ENCODE assay signal across 15 cellular contexts in the genomic region with DNA sequence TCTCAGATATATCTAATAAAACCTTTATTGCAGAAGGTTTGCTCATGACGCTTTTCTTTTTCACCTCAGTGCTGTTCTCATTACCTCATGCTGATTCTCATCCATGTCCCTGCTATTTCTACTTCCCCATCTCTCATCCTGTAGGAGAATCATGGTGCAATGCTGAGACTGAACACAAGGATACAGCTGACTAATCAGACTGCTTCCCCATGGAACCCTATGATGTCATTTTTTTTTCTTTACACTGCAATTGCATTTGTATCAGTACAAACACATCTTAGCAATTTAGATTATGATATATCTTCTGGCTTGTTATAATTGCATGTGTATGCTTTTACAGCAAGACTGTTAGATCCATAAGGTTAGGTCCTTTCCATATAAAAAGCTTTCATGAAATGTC.
DNase-seq lines count a peak whose midpoint lies in the region; ATAC-seq and TF ChIP-seq lines count a peak whose summit lies in the region.
"Had no signal": no experiment of that assay in that cellular context is flagged by ENCODE, and none has a peak within 500 bp of the region (broad histone marks: within the 10 kb centered on the region; RNA-seq: fewer than 3 reads in every experiment).

No MANE protein-coding gene starts in this region.

- H3K27ac ChIP-seq in DND-41 (ENCODE audit: low read length) (no peak overlapping the region), neural cell (ENCODE audit: low read length) (no peak overlapping the region)
- H3K27ac ChIP-seq: esophagus squamous epithelium, vagina had no signal

- intact Hi-C loops in Right ventricle myocardium inferior (cut with DNase I) = no loop called here
- intact Hi-C loops in activated CD4-positive, alpha-beta T cell treated with anti-CD3 and anti-CD28 coated beads for 36 hours (cut with DNase I, micrococcal nuclease) = no loop called here

- H3K4me1 Mint-ChIP-seq in endothelial cell (ENCODE audit: unreplicated experiment) (no peaks in the 10 kb centered on the region), nephron progenitor cell (peaks cover 8% of the 10 kb centered on the region)
- no peaks in the 10 kb centered on the region for H3K4me1 Mint-ChIP-seq in activated CD4-positive, alpha-beta T cell treated with anti-CD3 and anti-CD28 coated beads for 36 hours
- H3K4me1 Mint-ChIP-seq: activated naive CD8-positive, alpha-beta T cell treated with anti-CD3 and anti-CD28 coated beads, Interleukin-2, amount 50 U/mL, for 24 hours; memory B cell had no signal

- no peaks in the 10 kb centered on the region for H3K27me3 Mint-ChIP-seq in endothelial cell (ENCODE audit: unreplicated experiment)
- no peaks in the 10 kb centered on the region for H3K27me3 Mint-ChIP-seq in activated CD4-positive, alpha-beta T cell treated with anti-CD3 and anti-CD28 coated beads for 36 hours
- H3K27me3 Mint-ChIP-seq in nephron progenitor cell (ENCODE audit: low read depth, poor library complexity) = no peaks in the 10 kb centered on the region
- H3K27me3 Mint-ChIP-seq: activated CD4-positive, alpha-beta memory T cell treated with anti-CD3 and anti-CD28 coated beads for 36 hours; activated naive CD8-positive, alpha-beta T cell treated with anti-CD3 and anti-CD28 coated beads, Interleukin-2, amount 50 U/mL, for 24 hours; memory B cell had no signal

- no peaks in the 10 kb centered on the region for H3K9me2 ChIP-seq in neural cell (ENCODE audit: insufficient read depth, low read length)

- H3K9ac ChIP-seq in DND-41 (ENCODE audit: low read depth, low read length) (no peak overlapping the region), neural cell (ENCODE audit: low read length) (no peak overlapping the region)

- ATAC-seq in DND-41 (ENCODE audit: insufficient read depth, low read depth) (peak; percentile 35; the same call in 1 of the 3 replicates), Right ventricle myocardium inferior (no peak), GM21576 (IDR thresholded peaks at IDR 0.05; ENCODE audit: unreplicated experiment) (no peak)
- ATAC-seq in activated CD4-positive, alpha-beta T cell treated with anti-CD3 and anti-CD28 coated beads for 36 hours = no peak
- ATAC-seq: activated naive CD8-positive, alpha-beta T cell treated with anti-CD3 and anti-CD28 coated beads, Interleukin-2, amount 50 U/mL, for 24 hours had no signal

- H3K4me1 ChIP-seq in DND-41 (ENCODE audit: insufficient read depth, low read length) = no peaks in the 10 kb centered on the region
- H3K4me1 ChIP-seq: esophagus squamous epithelium, vagina had no signal

- TF ChIP-seq CTCF in DND-41 (IDR thresholded peaks at IDR 0.05; ENCODE audit: borderline replicate concordance, extremely low read depth, low read length, poor library complexity, severe bottlenecking) (peak; percentile 5), endothelial cell (IDR thresholded peaks at IDR 0.05; ENCODE audit: unreplicated experiment) (peak; percentile 54), neural cell (IDR thresholded peaks at IDR 0.05; ENCODE audit: poor library complexity, severe bottlenecking) (peak; percentile 33), nephron progenitor cell (IDR thresholded peaks at IDR 0.05) (no peak)

- H3K9me3 Mint-ChIP-seq in endothelial cell (ENCODE audit: unreplicated experiment) (no peaks in the 10 kb centered on the region), nephron progenitor cell (no peaks in the 10 kb centered on the region)
- H3K9me3 Mint-ChIP-seq in activated CD4-positive, alpha-beta T cell treated with anti-CD3 and anti-CD28 coated beads for 36 hours (ENCODE audit: low read depth) = no peaks in the 10 kb centered on the region
- H3K9me3 Mint-ChIP-seq: activated CD4-positive, alpha-beta memory T cell treated with anti-CD3 and anti-CD28 coated beads for 36 hours; activated naive CD8-positive, alpha-beta T cell treated with anti-CD3 and anti-CD28 coated beads, Interleukin-2, amount 50 U/mL, for 24 hours; memory B cell had no signal

- H3K79me2 ChIP-seq in DND-41 (ENCODE audit: insufficient read depth, low read length) (no peaks in the 10 kb centered on the region), neural cell (replicated peaks; ENCODE audit: insufficient read depth, low read length) (no peaks in the 10 kb centered on the region)

- DNase-seq in DND-41 (no peak), MV-4-11 (lab: John Stamatoyannopoulos, UW) (peak; percentile 29), endothelial cell (ENCODE audit: low spot score) (no peak), Right ventricle myocardium inferior (ENCODE audit: missing footprints) (no peak), nephron progenitor cell (no peak)
- DNase-seq in activated CD4-positive, alpha-beta T cell treated with anti-CD3 and anti-CD28 coated beads for 36 hours = no peak
- DNase-seq: activated CD4-positive, alpha-beta memory T cell treated with anti-CD3 and anti-CD28 coated beads for 36 hours; activated naive CD8-positive, alpha-beta T cell treated with anti-CD3 and anti-CD28 coated beads, Interleukin-2, amount 50 U/mL, for 24 hours; esophagus squamous epithelium; NCI-H2029; Right ventricle myocardium superior had no signal

- CTCF ChIA-PET in activated CD4-positive, alpha-beta T cell treated with anti-CD3 and anti-CD28 coated beads for 36 hours (lab: Charles Lee) = no interaction called here

- no peak for TF ChIP-seq RAD21 in neural cell (conservative IDR thresholded peaks at IDR 0.05)

- H3K9me3 ChIP-seq in DND-41 (ENCODE audit: insufficient read depth, low read length, severe bottlenecking) (no peaks in the 10 kb centered on the region), neural cell (ENCODE audit: low read length) (no peaks in the 10 kb centered on the region)
- H3K9me3 ChIP-seq: esophagus squamous epithelium, vagina had no signal

- H3K27me3 ChIP-seq in DND-41 (ENCODE audit: insufficient read depth, low read length, poor library complexity) (no peaks in the 10 kb centered on the region), neural cell (ENCODE audit: insufficient read depth, low read depth, low read length) (no peaks in the 10 kb centered on the region)
- H3K27me3 ChIP-seq: esophagus squamous epithelium, vagina had no signal

- H3F3A ChIP-seq in neural cell (ENCODE audit: insufficient read depth, low read length, poor library complexity, severe bottlenecking) = no peaks in the 10 kb centered on the region

- H2AFZ ChIP-seq in DND-41 (ENCODE audit: low read depth, low read length) = no peak overlapping the region
- H2AFZ ChIP-seq in neural cell (ENCODE audit: low read depth, low read length) = no peak overlapping the region

- no peak for TF ChIP-seq EP300 in neural cell (conservative IDR thresholded peaks at IDR 0.05; ENCODE audit: poor library complexity, severe bottlenecking)

- H4K20me1 ChIP-seq in DND-41 (ENCODE audit: insufficient read depth, low read length) (no peaks in the 10 kb centered on the region), neural cell (ENCODE audit: insufficient read depth) (no peaks in the 10 kb centered on the region)

- H3K27ac Mint-ChIP-seq in endothelial cell (ENCODE audit: unreplicated experiment) = no peak overlapping the region
- H3K27ac Mint-ChIP-seq in activated CD4-positive, alpha-beta T cell treated with anti-CD3 and anti-CD28 coated beads for 36 hours = no peak overlapping the region
- no peak overlapping the region for H3K27ac Mint-ChIP-seq in nephron progenitor cell
- H3K27ac Mint-ChIP-seq: activated CD4-positive, alpha-beta memory T cell treated with anti-CD3 and anti-CD28 coated beads for 36 hours; activated naive CD8-positive, alpha-beta T cell treated with anti-CD3 and anti-CD28 coated beads, Interleukin-2, amount 50 U/mL, for 24 hours; memory B cell had no signal

- no peak overlapping the region for H3K4me3 ChIP-seq in DND-41 (ENCODE audit: low read depth in 1 of 2, low read length in 2 of 2)
- no peak overlapping the region for H3K4me3 ChIP-seq in neural cell (ENCODE audit: low read length)
- H3K4me3 ChIP-seq: esophagus squamous epithelium, vagina had no signal

- no peaks in the 10 kb centered on the region for H3K36me3 Mint-ChIP-seq in endothelial cell (ENCODE audit: low read depth, unreplicated experiment)
- H3K36me3 Mint-ChIP-seq in activated CD4-positive, alpha-beta T cell treated with anti-CD3 and anti-CD28 coated beads for 36 hours (ENCODE audit: low read depth) = no peaks in the 10 kb centered on the region
- H3K36me3 Mint-ChIP-seq in nephron progenitor cell (ENCODE audit: low read depth) = no peaks in the 10 kb centered on the region
- H3K36me3 Mint-ChIP-seq: activated CD4-positive, alpha-beta memory T cell treated with anti-CD3 and anti-CD28 coated beads for 36 hours; memory B cell had no signal

- POLR2A ChIA-PET in activated CD4-positive, alpha-beta T cell treated with anti-CD3 and anti-CD28 coated beads for 36 hours (lab: Charles Lee) = no interaction called here

- no peaks in the 10 kb centered on the region for H3K36me3 ChIP-seq in DND-41 (ENCODE audit: insufficient read depth, low read length)
- H3K36me3 ChIP-seq in neural cell (ENCODE audit: insufficient read depth, low read length) = no peaks in the 10 kb centered on the region
- H3K36me3 ChIP-seq: esophagus squamous epithelium, vagina had no signal

- H3K4me3 Mint-ChIP-seq in endothelial cell (ENCODE audit: unreplicated experiment) = no peak overlapping the region
- no peak overlapping the region for H3K4me3 Mint-ChIP-seq in activated CD4-positive, alpha-beta T cell treated with anti-CD3 and anti-CD28 coated beads for 36 hours
- H3K4me3 Mint-ChIP-seq in nephron progenitor cell = no peak overlapping the region
- H3K4me3 Mint-ChIP-seq: activated CD4-positive, alpha-beta memory T cell treated with anti-CD3 and anti-CD28 coated beads for 36 hours; activated naive CD8-positive, alpha-beta T cell treated with anti-CD3 and anti-CD28 coated beads, Interleukin-2, amount 50 U/mL, for 24 hours; memory B cell had no signal

- H3K4me2 ChIP-seq in DND-41 (ENCODE audit: insufficient read depth, low read length) (no peak overlapping the region), neural cell (ENCODE audit: low read length) (no peak overlapping the region)

TF ChIP-seq in neural cell, 6 proteins besides CTCF, POLR2A, EP300 and RAD21 (continues in another document):
- TF ChIP-seq POLR2AphosphoS5 (IDR thresholded peaks at IDR 0.05) (no peak), MXI1 (conservative IDR thresholded peaks at IDR 0.05; ENCODE audit: poor library complexity, severe bottlenecking) (no peak), TAF1 (IDR thresholded peaks at IDR 0.05; ENCODE audit: low read depth) (no peak)
